ENCODE assay signal across 15 cellular contexts in genomic region chr5:104186100-104186499, GRCh38.
DNase-seq lines count a peak whose midpoint lies in the region; ATAC-seq, FAIRE-seq and TF ChIP-seq lines count a peak whose summit lies in the region.
"Had no signal": no experiment of that assay in that cellular context is flagged by ENCODE, and none has a peak within 500 bp of the region (broad histone marks: within the 10 kb centered on the region; RNA-seq: fewer than 3 reads in every experiment).

No MANE protein-coding gene starts in this region.

- no peak overlapping the region for H3K4me2 ChIP-seq in A549

- no peaks in the 10 kb centered on the region; the same call in 2 of the 3 replicates for H3K9me3 ChIP-seq in A549
- H3K9me3 ChIP-seq in stomach: peaks cover 0 to 27% (median 14%) of the 10 kb centered on the region in 4 donors

- TF ChIP-seq POLR2A in A549 (IDR thresholded peaks at IDR 0.05; ENCODE audit: low read length) (no peak), stomach (IDR thresholded peaks at IDR 0.05) (no peak)

- H3K4me1 ChIP-seq in A549: no peaks in the 10 kb centered on the region
- H3K4me1 ChIP-seq in stomach: no peaks in the 10 kb centered on the region
- H3K4me1 ChIP-seq: Peyer's patch had no signal

- no peak for TF ChIP-seq CTCF in A549 (IDR thresholded peaks at IDR 0.05)
- TF ChIP-seq CTCF in omental fat pad (IDR thresholded peaks at IDR 0.05): no peak
- no peak for TF ChIP-seq CTCF in stomach (IDR thresholded peaks at IDR 0.05)

- DNase-seq in A549 (ENCODE audit: low read depth in 1 of 2, low spot score in 1 of 2) (peak in 1 of 2 experiments; percentile 29), ELF-1 (ENCODE audit: low read depth, low spot score) (peak; percentile 16), SHP77 treated with DMSO at 0.1 percent for 48 hours (lab: John Stamatoyannopoulos, UW) (peak; percentile 36), iris pigment epithelial cell (ENCODE audit: low read depth) (peak; percentile 45), omental fat pad (ENCODE audit: low spot score) (no peak), stomach (no peak)
- DNase-seq: activated naive CD8-positive, alpha-beta T cell treated with anti-CD3 and anti-CD28 coated beads, Interleukin-2, amount 10 ng/mL, durations not matched to agents 7 days and 5 days; head of caudate nucleus; NCI-H2081 treated with DMSO at 0.1 percent for 48 hours; Peyer's patch; stimulated activated CD4-positive, alpha-beta T cell treated with anti-CD3 and anti-CD28 coated beads, Interleukin-4, amount 100 ng/mL, for 1 hour; stimulated activated naive CD4-positive, alpha-beta T cell treated with Interleukin-2 at 50 U/mL for 16 hours; T1000 had no signal

- H3K27ac ChIP-seq in A549: no peak overlapping the region
- H3K27ac ChIP-seq in stomach: no peak overlapping the region
- H3K27ac ChIP-seq: Peyer's patch had no signal

- no peak for TF ChIP-seq RAD21 in A549 (conservative IDR thresholded peaks at IDR 0.05 in 1 of 2, IDR thresholded peaks at IDR 0.05 in 1 of 2)

- ATAC-seq in A549: no peak
- no peak for ATAC-seq in HG03095 (IDR thresholded peaks at IDR 0.05; ENCODE audit: unreplicated experiment)
- no peak for ATAC-seq in omental fat pad (ENCODE audit: low FRiP score)
- ATAC-seq in GM19328 (IDR thresholded peaks at IDR 0.05; ENCODE audit: unreplicated experiment): no peak

- intact Hi-C loops in stomach (cut with DNase I; ENCODE audit: low total_unique reads): no loop called here

- TF ChIP-seq EP300 in A549 (IDR thresholded peaks at IDR 0.05) (no peak), stomach (IDR thresholded peaks at IDR 0.05) (no peak)

- FAIRE-seq in A549 (lab: Jason Lieb, UNC): no peak

- WGBS in A549 (ENCODE audit: missing lambda C conversion rate): 72% methylated on average over 7 of the region's 7 CpGs
- WGBS in stomach, 5 donors: 86 to 94% (median 92%) methylated on average over 7 of the region's 7 CpGs

- no peaks in the 10 kb centered on the region for H3K27me3 ChIP-seq in stomach
- H3K27me3 ChIP-seq: Peyer's patch had no signal

- POLR2A ChIA-PET in A549 (lab: Yijun Ruan, JAX): no interaction called here

- H3K4me3 ChIP-seq in A549 (no peak overlapping the region), stomach (no peak overlapping the region)
- H3K4me3 ChIP-seq: Peyer's patch had no signal

- H3K36me3 ChIP-seq in stomach: no peaks in the 10 kb centered on the region
- H3K36me3 ChIP-seq: Peyer's patch had no signal

- CTCF ChIA-PET in A549 (lab: Yijun Ruan, JAX): no interaction called here

TF ChIP-seq in A549, 52 proteins besides CTCF, POLR2A, EP300 and RAD21:
- 0 out of 2 replicates have a peak, but pooled peaks have one; percentile 16 for TF ChIP-seq NFE2L2 (conservative IDR thresholded peaks at IDR 0.05; ENCODE audit: low read length)
- TF ChIP-seq, protein P1, sequence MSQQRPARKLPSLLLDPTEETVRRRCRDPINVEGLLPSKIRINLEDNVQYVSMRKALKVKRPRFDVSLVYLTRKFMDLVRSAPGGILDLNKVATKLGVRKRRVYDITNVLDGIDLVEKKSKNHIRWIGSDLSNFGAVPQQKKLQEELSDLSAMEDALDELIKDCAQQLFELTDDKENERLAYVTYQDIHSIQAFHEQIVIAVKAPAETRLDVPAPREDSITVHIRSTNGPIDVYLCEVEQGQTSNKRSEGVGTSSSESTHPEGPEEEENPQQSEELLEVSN (IDR thresholded peaks at IDR 0.05; ENCODE audit: borderline replicate concordance, low read depth): no peak
- TF ChIP-seq PHF8 (IDR thresholded peaks at IDR 0.05; ENCODE audit: borderline replicate concordance, low read depth): no peak
- TF ChIP-seq MYC (IDR thresholded peaks at IDR 0.05; ENCODE audit: borderline replicate concordance, low read length): no peak
- no peak for TF ChIP-seq TP53 (CRISPR knock-in tag; IDR thresholded peaks at IDR 0.05)

Comparison
In these comparisons a context has a peak if more than half of its experiments do, and no peak if none do; other contexts are left out.
1. DNase-seq: peak in ELF-1 (single experiment), SHP77 treated with DMSO at 0.1 percent for 48 hours (single experiment) and iris pigment epithelial cell (single experiment); none in omental fat pad (single experiment) and stomach (single experiment).